Comparison of ENCODE assay signal across 8 cellular contexts in genomic region chr5:142717582-142718215, GRCh38. TPM values are rescaled to one million over a fixed set of nuclear protein-coding genes. Genes with fewer than 3 reads are reported as not detected.
DNase-seq lines count a peak whose midpoint lies in the region; TF ChIP-seq lines count a peak whose summit lies in the region.

No MANE protein-coding gene starts in this region.

- no peak for TF ChIP-seq POLR2A in testis (IDR thresholded peaks at IDR 0.05)

- no peaks in the 10 kb centered on the region for H3K9me2 ChIP-seq in hepatocyte (replicated peaks; ENCODE audit: insufficient read depth)

- peak; percentile 66 for TF ChIP-seq CTCF in hepatocyte (IDR thresholded peaks at IDR 0.05; ENCODE audit: poor library complexity)
- peak; percentile 57 to 86 (median 64) for TF ChIP-seq CTCF in testis (IDR thresholded peaks at IDR 0.05)

- H3K4me3 ChIP-seq in hepatocyte (no peak overlapping the region), testis (no peak overlapping the region)

- H3K79me2 ChIP-seq in hepatocyte: no peaks in the 10 kb centered on the region

- intact Hi-C loops in testis (cut with DNase I; ENCODE audit: low total_unique reads): loop anchor here (5.0 kb wide), 1 partner anchor 165 kb away; no protein-coding TSS in a partner anchor

- H2AFZ ChIP-seq in hepatocyte: no peak overlapping the region

- no peaks in the 10 kb centered on the region for H4K20me1 ChIP-seq in hepatocyte (ENCODE audit: insufficient read depth, poor library complexity, severe bottlenecking)

- H3K27me3 ChIP-seq in hepatocyte (peaks cover 3% of the 10 kb centered on the region), testis (no peaks in the 10 kb centered on the region)

- DNase-seq in activated effector memory CD4-positive, alpha-beta T cell treated with anti-CD3 and anti-CD28 coated beads, Interleukin-2, amount 50 U/mL, for 16 hours: peak; percentile 47
- DNase-seq in activated effector memory CD4-positive, alpha-beta T cell treated with Interleukin-2 at 50 U/mL for 16 hours: no peak
- DNase-seq in NCI-H1105 treated with DMSO at 0.1 percent for 48 hours (lab: John Stamatoyannopoulos, UW) (peak; percentile 33), hepatocyte (ENCODE audit: low spot score) (peak; percentile 69), testis (peak; percentile 56)
- no peak for DNase-seq in effector CD8-positive, alpha-beta T cell (lab: John Stamatoyannopoulos, UW)
- no peak for DNase-seq in activated CD8-positive, alpha-beta memory T cell treated with anti-CD3 and anti-CD28 coated beads, Interleukin-2, amount 50 U/mL, for 4 hours

- WGBS in hepatocyte (ENCODE audit: low lambda C conversion rate, missing lambda C conversion rate): 73% methylated on average over 11 of the region's 11 CpGs
- 72 to 79% methylated on average over 11 of the region's 11 CpGs for WGBS in testis, 2 donors

- no peak overlapping the region for H3K4me2 ChIP-seq in hepatocyte

- H3K4me1 ChIP-seq in hepatocyte (ENCODE audit: insufficient read depth): peaks cover 10% of the 10 kb centered on the region
- peaks cover 2% of the 10 kb centered on the region for H3K4me1 ChIP-seq in testis

- H3K36me3 ChIP-seq in hepatocyte (replicated peaks; ENCODE audit: insufficient read depth, low read depth) (no peaks in the 10 kb centered on the region), testis (ENCODE audit: low read depth, missing control alignments) (no peaks in the 10 kb centered on the region)

- H3K9me3 ChIP-seq in hepatocyte (ENCODE audit: low read depth) (no peaks in the 10 kb centered on the region), testis (no peaks in the 10 kb centered on the region)

- peak overlapping the region; percentile 14 for H3K27ac ChIP-seq in angular gyrus (ENCODE audit: low read depth, low read length)
- H3K27ac ChIP-seq in hepatocyte: no peak overlapping the region
- H3K27ac ChIP-seq in testis: no peak overlapping the region

RNA-seq across cellular contexts. Expression of gene FGF1, which starts 31.8 kb away (rescaled TPM):
- total RNA-seq in hepatocyte (0.08 and 0.23 TPM in 2 replicates), testis (1 to 10 TPM; 2.2 to 4.4 TPM)
- polyA plus RNA-seq in hepatocyte (0.27 TPM in 1 of 2 replicates, not detected in the other), testis (ENCODE audit: insufficient read depth, low read depth, low replicate concordance) (1.9 TPM)

RNA-seq across cellular contexts. Expression of gene ARHGAP26, which starts 52.5 kb away (rescaled TPM):
- total RNA-seq in hepatocyte: 16.5 and 20.0 TPM in 2 replicates
- polyA plus RNA-seq in hepatocyte: 11.7 and 19.8 TPM in 2 replicates
- total RNA-seq in testis: 10 to 100 TPM; 95.7 to 98.7 TPM
- 33.8 TPM for polyA plus RNA-seq in testis (ENCODE audit: insufficient read depth, low read depth, low replicate concordance)

Comparison
In these comparisons a context has a peak if more than half of its experiments do, and no peak if none do; other contexts are left out.
1. DNase-seq: peak in activated effector memory CD4-positive, alpha-beta T cell treated with anti-CD3 and anti-CD28 coated beads, Interleukin-2, amount 50 U/mL, for 16 hours (single experiment), NCI-H1105 treated with DMSO at 0.1 percent for 48 hours (single experiment), hepatocyte (single experiment) and testis (single experiment); none in activated effector memory CD4-positive, alpha-beta T cell treated with Interleukin-2 at 50 U/mL for 16 hours (single experiment), effector CD8-positive, alpha-beta T cell (single experiment) and activated CD8-positive, alpha-beta memory T cell treated with anti-CD3 and anti-CD28 coated beads, Interleukin-2, amount 50 U/mL, for 4 hours (single experiment).